Comparison of ENCODE assay signal across 7 cellular contexts in genomic region chr1:181090653-181091126, GRCh38. TPM values are rescaled to one million over a fixed set of nuclear protein-coding genes. Genes with fewer than 3 reads are reported as not detected.
DNase-seq lines count a peak whose midpoint lies in the region; ATAC-seq and TF ChIP-seq lines count a peak whose summit lies in the region.

No MANE protein-coding gene starts in this region.

- H3K4me1 Mint-ChIP-seq in neural crest cell: peaks cover 50% of the 10 kb centered on the region

- peaks cover 5% of the 10 kb centered on the region for H3K27me3 Mint-ChIP-seq in neural crest cell (ENCODE audit: low read depth)

- no peaks in the 10 kb centered on the region for H3K9me3 Mint-ChIP-seq in neural crest cell

- H3K27ac ChIP-seq in dorsolateral prefrontal cortex: peak overlapping the region in 47 of 59 donors; percentile 8 to 94 (median 83)

- H3K4me3 Mint-ChIP-seq in neural crest cell: peak overlapping the region; percentile 99

- DNase-seq in HFF-Myc (ENCODE audit: extremely low read depth, low read depth) (no peak), T-helper 1 cell (peak in 3 of 5 donors; percentile 15 to 69 (median 24)), dorsolateral prefrontal cortex (no peak), neural crest cell (ENCODE audit: low read depth, low spot score) (no peak), GM19238 (ENCODE audit: insufficient read length, low spot score) (no peak)

- H3K36me3 Mint-ChIP-seq in neural crest cell (ENCODE audit: low read depth): no peaks in the 10 kb centered on the region

- peak overlapping the region; percentile 82 for H3K4me3 ChIP-seq in HFF-Myc (replicated peaks; ENCODE audit: low read depth, low read length)
- H3K4me3 ChIP-seq in dorsolateral prefrontal cortex: peak overlapping the region; percentile 64 to 97 (median 84)

- intact Hi-C loops in dorsolateral prefrontal cortex (cut with DNase I): no loop called here

- H3K27me3 ChIP-seq in dorsolateral prefrontal cortex: no peaks in the 10 kb centered on the region

- H3K27ac Mint-ChIP-seq in neural crest cell (ENCODE audit: unreplicated experiment): peak overlapping the region; percentile 13

- TF ChIP-seq CTCF in HFF-Myc (IDR thresholded peaks at IDR 0.05; ENCODE audit: low read depth, low read length, missing control alignments) (no peak), dorsolateral prefrontal cortex (IDR thresholded peaks at IDR 0.05 in 54 of 56, conservative IDR thresholded peaks at IDR 0.05 in 2 of 56; ENCODE audit: low read depth in 1 of 56, partially characterized antibody in 56 of 56) (no peak), neural crest cell (conservative IDR thresholded peaks at IDR 0.05) (no peak)

- no peak for ATAC-seq in GM21619 (IDR thresholded peaks at IDR 0.05; ENCODE audit: unreplicated experiment)
- no peak for ATAC-seq in GM18520 (IDR thresholded peaks at IDR 0.05; ENCODE audit: unreplicated experiment)

RNA-seq across cellular contexts. Expression of gene IER5, which starts 2.2 kb away (rescaled TPM):
- total RNA-seq in dorsolateral prefrontal cortex (10 to 100 TPM in 118 of 120 experiments, 1 to 10 TPM in 2; 8.1 to 74.9 (median 17.6) TPM), neural crest cell (7.5 and 7.7 TPM in 2 replicates)

RNA-seq across cellular contexts. Expression of gene MR1, which starts 56.9 kb away (rescaled TPM):
- 10 to 100 TPM in 15 of 120 experiments, 1 to 10 TPM in 105; 2.7 to 15.3 (median 6.8) TPM for total RNA-seq in dorsolateral prefrontal cortex
- total RNA-seq in neural crest cell: 0.21 TPM in 1 of 2 replicates, not detected in the other

Comparison
In these comparisons a context has a peak if more than half of its experiments do, and no peak if none do; other contexts are left out.
1. DNase-seq: peak in T-helper 1 cell (3 of 5); none in HFF-Myc (single experiment), dorsolateral prefrontal cortex (0 of 10), neural crest cell (single experiment) and GM19238 (single experiment).